In the genomic region with DNA sequence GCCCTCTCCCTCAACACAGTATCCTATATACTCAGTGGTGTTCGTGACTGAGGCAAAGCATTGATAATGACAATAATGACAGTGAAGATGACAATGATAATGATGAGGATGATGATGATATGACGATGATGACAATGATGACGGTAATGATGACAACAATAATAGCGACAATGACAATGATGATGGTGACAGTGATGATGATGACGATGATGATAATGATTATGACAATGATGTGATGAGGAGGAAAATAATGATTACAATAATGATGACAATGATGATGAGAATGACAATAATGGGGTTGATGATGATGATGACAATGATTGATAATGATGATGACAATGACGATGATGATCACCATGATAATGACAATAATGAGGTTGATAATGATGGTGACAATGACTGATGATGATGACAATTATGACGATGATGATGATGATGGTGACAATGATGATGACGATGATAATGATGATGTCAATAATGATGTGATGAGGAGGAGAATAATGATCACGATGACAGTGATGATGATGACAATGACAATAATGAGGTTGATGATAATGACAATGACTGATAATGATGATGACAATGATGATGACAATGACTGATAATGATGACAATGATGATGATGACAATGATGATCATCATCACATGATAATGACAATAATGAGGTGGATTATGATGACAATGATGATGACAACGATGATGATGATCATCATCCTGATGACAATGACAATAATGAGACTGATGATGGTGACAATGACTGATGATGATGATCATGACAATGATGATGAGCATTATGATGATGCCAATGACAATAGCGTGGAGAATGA, we compare ENCODE assay signal across 23 cellular contexts. TPM values are rescaled to one million over a fixed set of nuclear protein-coding genes. Genes with fewer than 3 reads are reported as not detected.
A peak's percentile ranks its signal among the peaks of the same experiment; 100 is the strongest.
DNase-seq lines count a peak whose midpoint lies in the region; ATAC-seq, FAIRE-seq and TF ChIP-seq lines count a peak whose summit lies in the region.
"Had no signal": no experiment of that assay in that cellular context is flagged by ENCODE, and none has a peak within 500 bp of the region (broad histone marks: within the 10 kb centered on the region; RNA-seq: fewer than 3 reads in every experiment).

No MANE protein-coding gene starts in this region.

- peaks cover 5% of the 10 kb centered on the region for H3K27me3 Mint-ChIP-seq in GM23338 (ENCODE audit: insufficient read depth, low read depth, poor library complexity)

- H3K4me1 ChIP-seq in A549 (no peaks in the 10 kb centered on the region), GM23338 (ENCODE audit: insufficient read depth) (no peaks in the 10 kb centered on the region)

- H3K4me3 ChIP-seq in A549 (no peak overlapping the region), GM23338 (no peak overlapping the region), WERI-Rb-1 (ENCODE audit: low read depth, low read length) (no peak overlapping the region), neural cell (ENCODE audit: low read length) (no peak overlapping the region)
- H3K4me3 ChIP-seq: GM23248 had no signal

- TF ChIP-seq CTCF in A549 (IDR thresholded peaks at IDR 0.05) (no peak), GM23338 (conservative IDR thresholded peaks at IDR 0.05; ENCODE audit: low read depth in 2 of 2) (no peak), WERI-Rb-1 (IDR thresholded peaks at IDR 0.05; ENCODE audit: low read depth, low read length) (no peak), neural cell (IDR thresholded peaks at IDR 0.05; ENCODE audit: poor library complexity, severe bottlenecking) (no peak)

- no peaks in the 10 kb centered on the region for H3F3A ChIP-seq in GM23338 (replicated peaks; ENCODE audit: low read depth)
- H3F3A ChIP-seq in neural cell (ENCODE audit: insufficient read depth, low read length, poor library complexity, severe bottlenecking), result no peaks in the 10 kb centered on the region

- no peak overlapping the region for H3K27ac ChIP-seq in A549
- no peak overlapping the region for H3K27ac ChIP-seq in GM23338 (ENCODE audit: low read depth)
- peak overlapping the region; percentile 24; the same call in 1 of the 2 replicates for H3K27ac ChIP-seq in WERI-Rb-1
- no peak overlapping the region for H3K27ac ChIP-seq in neural cell (ENCODE audit: low read length)
- H3K27ac ChIP-seq: GM23248 had no signal

- H3K36me3 ChIP-seq in GM23338 (ENCODE audit: insufficient read depth), result no peaks in the 10 kb centered on the region
- H3K36me3 ChIP-seq in WERI-Rb-1, result no peaks in the 10 kb centered on the region
- no peaks in the 10 kb centered on the region for H3K36me3 ChIP-seq in neural cell (ENCODE audit: insufficient read depth, low read length)

- H3K27ac Mint-ChIP-seq in GM23338, result no peak overlapping the region
- H3K27ac Mint-ChIP-seq: CD4-positive, alpha-beta memory T cell; H9 had no signal

- H3K4me2 ChIP-seq in A549 (no peak overlapping the region), GM23338 (no peak overlapping the region), neural cell (ENCODE audit: low read length) (no peak overlapping the region)

- H3K9ac ChIP-seq in neural cell (ENCODE audit: low read length), result no peak overlapping the region
- H3K9ac ChIP-seq: GM23248 had no signal

- TF ChIP-seq RAD21 in A549 (conservative IDR thresholded peaks at IDR 0.05 in 1 of 2, IDR thresholded peaks at IDR 0.05 in 1 of 2), result no peak
- TF ChIP-seq RAD21 in neural cell (conservative IDR thresholded peaks at IDR 0.05), result no peak

- CTCF ChIA-PET in A549 (lab: Yijun Ruan, JAX), result no interaction called here

- H3K9me2 ChIP-seq in GM23338 (ENCODE audit: insufficient read depth) (peaks cover 15% of the 10 kb centered on the region; the same call in 1 of the 2 replicates), neural cell (ENCODE audit: insufficient read depth, low read length) (no peaks in the 10 kb centered on the region)

- no peaks in the 10 kb centered on the region for H3K79me2 ChIP-seq in GM23338 (replicated peaks; ENCODE audit: insufficient read depth)
- H3K79me2 ChIP-seq in neural cell (replicated peaks; ENCODE audit: insufficient read depth, low read length), result no peaks in the 10 kb centered on the region

- ATAC-seq in A549 (no peak), GM23338 (no peak)

- FAIRE-seq in A549 (lab: Jason Lieb, UNC), result peak; percentile 78
- FAIRE-seq: GM12892 had no signal

- no peak overlapping the region for H3K4me3 Mint-ChIP-seq in GM23338
- H3K4me3 Mint-ChIP-seq: CD4-positive, alpha-beta memory T cell; H9 had no signal

- H4K20me1 ChIP-seq in GM23338 (replicated peaks; ENCODE audit: insufficient read depth), result no peaks in the 10 kb centered on the region
- no peaks in the 10 kb centered on the region for H4K20me1 ChIP-seq in neural cell (ENCODE audit: insufficient read depth)

- peaks cover 6% of the 10 kb centered on the region; the same call in 1 of the 3 replicates for H3K4me1 Mint-ChIP-seq in GM23338
- H3K4me1 Mint-ChIP-seq: CD4-positive, alpha-beta memory T cell had no signal

- no peak for TF ChIP-seq POLR2A in A549 (IDR thresholded peaks at IDR 0.05; ENCODE audit: low read length)

- DNase-seq in A549 (ENCODE audit: low read depth in 1 of 2, low spot score in 1 of 2) (no peak), GM23338 (ENCODE audit: low spot score) (no peak), WERI-Rb-1 (no peak), NCI-H2227 treated with DMSO at 0.1 percent for 48 hours (lab: John Stamatoyannopoulos, UW) (no peak), HCEC 1CT (no peak), ureter (ENCODE audit: low spot score) (no peak)
- DNase-seq: 8988T; C1 segment of cervical spinal cord; Calu3; CD4-positive, alpha-beta memory T cell; COR-L47; DMS53; DMS79 treated with DMSO at 0.1 percent for 48 hours; GF-D8; GM23248; H9 had no signal

- 50% methylated on average over 11 of the region's 11 CpGs for WGBS in A549 (ENCODE audit: missing lambda C conversion rate)

- H3K36me3 Mint-ChIP-seq in GM23338 (ENCODE audit: low read depth), result no peaks in the 10 kb centered on the region
- H3K36me3 Mint-ChIP-seq: CD4-positive, alpha-beta memory T cell had no signal

- H3K27me3 ChIP-seq in GM23338 (ENCODE audit: insufficient read depth) (no peaks in the 10 kb centered on the region), WERI-Rb-1 (ENCODE audit: insufficient read depth, low read depth, severe bottlenecking) (no peaks in the 10 kb centered on the region), neural cell (ENCODE audit: insufficient read depth, low read depth, low read length) (no peaks in the 10 kb centered on the region)

- peaks cover 8% of the 10 kb centered on the region; the same call in 2 of the 3 replicates for H3K9me3 Mint-ChIP-seq in GM23338

- H2AFZ ChIP-seq in GM23338 (no peak overlapping the region), neural cell (ENCODE audit: low read depth, low read length) (no peak overlapping the region)
- H2AFZ ChIP-seq: GM23248 had no signal

- POLR2A ChIA-PET in A549 (lab: Yijun Ruan, JAX), result no interaction called here

- H3K9me3 ChIP-seq in A549, result peaks cover 15% of the 10 kb centered on the region
- H3K9me3 ChIP-seq in WERI-Rb-1 (ENCODE audit: severe bottlenecking), result peaks cover 14% of the 10 kb centered on the region
- H3K9me3 ChIP-seq in neural cell (ENCODE audit: low read length), result no peaks in the 10 kb centered on the region

- TF ChIP-seq EP300 in A549 (IDR thresholded peaks at IDR 0.05) (no peak), neural cell (conservative IDR thresholded peaks at IDR 0.05; ENCODE audit: poor library complexity, severe bottlenecking) (peak; percentile 32)

TF ChIP-seq in A549, 52 proteins besides CTCF, POLR2A, EP300 and RAD21 (continues in another document):
- no peak for TF ChIP-seq CBX2 (IDR thresholded peaks at IDR 0.05; ENCODE audit: borderline replicate concordance, low read depth)
- no peak for TF ChIP-seq FOSL2 (IDR thresholded peaks at IDR 0.05)
- no peak for TF ChIP-seq FOSL2 (CRISPR knock-in tag; IDR thresholded peaks at IDR 0.05)
- TF ChIP-seq JUNB (IDR thresholded peaks at IDR 0.05), result no peak

TF ChIP-seq in GM23338, 12 proteins besides CTCF, POLR2A, EP300 and RAD21:
- TF ChIP-seq POLR2AphosphoS5 (IDR thresholded peaks at IDR 0.05; ENCODE audit: low read depth), result no peak
- no peak for TF ChIP-seq ZNF331 (CRISPR knock-in tag; IDR thresholded peaks at IDR 0.05; ENCODE audit: low read depth)
- 0 out of 2 replicates have a peak, but pooled peaks have one; percentile 2 for TF ChIP-seq CREB1 (CRISPR knock-in tag; IDR thresholded peaks at IDR 0.05; ENCODE audit: low read depth)

RNA-seq across cellular contexts. Expression of gene ELSPBP1, which starts 16.7 kb away (rescaled TPM):
- polyA plus RNA-seq in A549 (2011; rRNA removed) (not detected in 2 replicates), A549 (2017; fragmentation: RNase III; extraction: RNeasy Plus Mini Kit Qiagen cat#74134 plus additional on column Dnase treatment) (not detected in 3 replicates), GM23338 (2016; fragmentation: Nextera tagmentation; extraction: Ambion mirVana) (not detected in 2 replicates), neural cell (not detected in 2 replicates)
- polyA plus RNA-seq in A549 (2012; cell fraction: cytosol; rRNA removed), result not detected in 2 replicates
- polyA plus RNA-seq in A549 (2012; cell fraction: nucleus; rRNA removed), result not detected in 2 replicates
- not detected in 2 replicates for polyA minus RNA-seq in A549 (2011; rRNA and poly(A)+ RNA removed)
- total RNA-seq in GM23338 (2014; rRNA removed; shearing (Covaris generic)), result not detected in 2 replicates
- polyA minus RNA-seq in neural cell, result not detected in 2 replicates
- total RNA-seq in ureter, result not detected
- total RNA-seq: Calu3; CD4-positive, alpha-beta memory T cell; Daoy; G401; GM23248; H9 had no signal
- polyA plus RNA-seq: BJ; CD4-positive, alpha-beta memory T cell; GM23248 had no signal

RNA-seq across cellular contexts. Expression of gene BSPH1, which starts 19.2 kb away (rescaled TPM):
- polyA plus RNA-seq in A549 (2011; rRNA removed) (not detected in 2 replicates), A549 (2017; fragmentation: RNase III; extraction: RNeasy Plus Mini Kit Qiagen cat#74134 plus additional on column Dnase treatment) (not detected in 3 replicates), GM23338 (2016; fragmentation: Nextera tagmentation; extraction: Ambion mirVana) (not detected in 2 replicates), neural cell (not detected in 2 replicates)
- not detected in 2 replicates for polyA plus RNA-seq in A549 (2012; cell fraction: cytosol; rRNA removed)
- polyA plus RNA-seq in A549 (2012; cell fraction: nucleus; rRNA removed), result not detected in 2 replicates
- polyA minus RNA-seq in A549 (2011; rRNA and poly(A)+ RNA removed), result not detected in 2 replicates
- total RNA-seq in GM23338 (2014; rRNA removed; shearing (Covaris generic)), result not detected in 2 replicates
- polyA minus RNA-seq in neural cell, result not detected in 2 replicates
- not detected for total RNA-seq in ureter
- total RNA-seq: A673; Calu3; CD4-positive, alpha-beta memory T cell; Daoy; G401; GM23248; H4; H9 had no signal
- polyA plus RNA-seq: BJ; CD4-positive, alpha-beta memory T cell; GM23248 had no signal

RNA-seq across cellular contexts. Expression of gene CABP5, which starts 32.7 kb away (rescaled TPM):
- polyA plus RNA-seq in A549 (2011; rRNA removed) (not detected in 2 replicates), A549 (2017; fragmentation: RNase III; extraction: RNeasy Plus Mini Kit Qiagen cat#74134 plus additional on column Dnase treatment) (not detected in 3 replicates), GM23338 (2016; fragmentation: Nextera tagmentation; extraction: Ambion mirVana) (not detected in 2 replicates), neural cell (not detected in 2 replicates)
- not detected in 2 replicates for polyA plus RNA-seq in A549 (2012; cell fraction: cytosol; rRNA removed)
- not detected in 2 replicates for polyA plus RNA-seq in A549 (2012; cell fraction: nucleus; rRNA removed)
- not detected in 2 replicates for polyA minus RNA-seq in A549 (2011; rRNA and poly(A)+ RNA removed)
- not detected in 2 replicates for total RNA-seq in GM23338 (2014; rRNA removed; shearing (Covaris generic))
- not detected in 2 replicates for polyA minus RNA-seq in neural cell
- total RNA-seq in ureter, result not detected
- total RNA-seq: A673; Calu3; CD4-positive, alpha-beta memory T cell; Daoy; G401; GM23248; H4; H9 had no signal
- polyA plus RNA-seq: BJ; CD4-positive, alpha-beta memory T cell; GM23248 had no signal
